28 cellular contexts compared by ENCODE assay signal in genomic region chr6:134094436-134094835, GRCh38. TPM values are rescaled to one million over a fixed set of nuclear protein-coding genes. Genes with fewer than 3 reads are reported as not detected.
DNase-seq lines count a peak whose midpoint lies in the region; ATAC-seq and TF ChIP-seq lines count a peak whose summit lies in the region.
"Had no signal": no experiment of that assay in that cellular context is flagged by ENCODE, and none has a peak within 500 bp of the region (broad histone marks: within the 10 kb centered on the region; RNA-seq: fewer than 3 reads in every experiment).

No MANE protein-coding gene starts in this region.

- H3K4me2 ChIP-seq in GM23338 (no peak overlapping the region), neuronal stem cell (ENCODE audit: insufficient read depth, low read length, poor library complexity, severe bottlenecking) (no peak overlapping the region)
- H3K4me2 ChIP-seq: PC-9 had no signal

- H3K4me3 ChIP-seq in GM23338 (no peak overlapping the region), esophagus muscularis mucosa (no peak overlapping the region), neuronal stem cell (ENCODE audit: low read length in 2 of 2) (no peak overlapping the region)
- H3K4me3 ChIP-seq: PC-9, SJSA1 had no signal

- TF ChIP-seq POLR2A in esophagus muscularis mucosa (IDR thresholded peaks at IDR 0.05; ENCODE audit: low read depth), result no peak

- H2AFZ ChIP-seq in GM23338, result no peak overlapping the region
- H2AFZ ChIP-seq in neuronal stem cell (ENCODE audit: low read length), result peak overlapping the region; percentile 41
- H2AFZ ChIP-seq: PC-9 had no signal

- no peaks in the 10 kb centered on the region for H3K79me2 ChIP-seq in GM23338 (replicated peaks; ENCODE audit: insufficient read depth)

- TF ChIP-seq EP300 in esophagus muscularis mucosa (IDR thresholded peaks at IDR 0.05), result no peak

- H3K27me3 Mint-ChIP-seq in GM23338 (ENCODE audit: insufficient read depth, low read depth, poor library complexity), result peaks cover 1% of the 10 kb centered on the region

- H3K4me1 ChIP-seq in GM23338 (ENCODE audit: insufficient read depth) (no peaks in the 10 kb centered on the region), esophagus muscularis mucosa (no peaks in the 10 kb centered on the region), neuronal stem cell (ENCODE audit: control insufficient read depth in 2 of 2, insufficient read depth in 1 of 2, low read depth in 1 of 2, low read length in 2 of 2) (peaks cover 0 to 8% of the 10 kb centered on the region in 2 donors)
- H3K4me1 ChIP-seq: SJSA1 had no signal

- H2BK120ac ChIP-seq in neuronal stem cell (ENCODE audit: low read depth, low read length), result no peak overlapping the region

- H3K4ac ChIP-seq in neuronal stem cell (ENCODE audit: low read length), result no peak overlapping the region

- H3K9ac ChIP-seq in neuronal stem cell (ENCODE audit: low read depth, low read length, poor library complexity), result no peak overlapping the region

- no peaks in the 10 kb centered on the region for H3K9me2 ChIP-seq in GM23338 (ENCODE audit: insufficient read depth)

- no peaks in the 10 kb centered on the region for H3K36me3 Mint-ChIP-seq in GM23338 (ENCODE audit: low read depth)
- H3K36me3 Mint-ChIP-seq: CD14-positive monocyte; CD8-positive, alpha-beta memory T cell had no signal

- no peak overlapping the region for H4K91ac ChIP-seq in neuronal stem cell (ENCODE audit: low read depth, low read length, poor library complexity)

- no peak overlapping the region for H4K8ac ChIP-seq in neuronal stem cell (ENCODE audit: low read depth, low read length)

- no peaks in the 10 kb centered on the region for H3K9me3 Mint-ChIP-seq in GM23338
- H3K9me3 Mint-ChIP-seq: CD8-positive, alpha-beta memory T cell had no signal

- CTCF ChIA-PET in GM10248 (lab: Yijun Ruan, JAX), result interaction anchor here (1.7 to 11.1 kb wide), 4 partner anchors 11 to 170 kb away, joined by 5 to 334 read pairs (median 43); no protein-coding TSS in a partner anchor

- H2AK5ac ChIP-seq in neuronal stem cell (ENCODE audit: low read depth, low read length), result no peak overlapping the region

- H3K23ac ChIP-seq in neuronal stem cell (ENCODE audit: low read depth, low read length, poor library complexity), result no peak overlapping the region

- WGBS in esophagus muscularis mucosa, result 63% methylated on average over 1 of the region's 1 CpG
- no CpG with 5 or more reads among the region's 1 CpG for WGBS in neuronal stem cell (ENCODE audit: extremely low coverage in 2 of 2, insufficient read length in 2 of 2, insufficient replicate concordance in 1 of 2), 2 donors

- DNase-seq in GM23338 (ENCODE audit: low spot score) (peak; percentile 8), NCI-H69 (lab: John Stamatoyannopoulos, UW) (peak; percentile 41), esophagus muscularis mucosa (ENCODE audit: extremely low spot score) (peak; percentile 10), neuronal stem cell (ENCODE audit: low spot score) (peak; percentile 18), GM10248 (ENCODE audit: extremely low spot score) (no peak), NK-92 (lab: John Stamatoyannopoulos, UW; ENCODE audit: unreplicated experiment) (no peak), ACHN (no peak)
- no peak for DNase-seq in activated CD4-positive, CD25-positive, alpha-beta regulatory T cell (lab: John Stamatoyannopoulos, UW)
- DNase-seq: BE2C; Calu3; CD8-positive, alpha-beta memory T cell; DMS79 treated with DMSO at 0.1 percent for 48 hours; GF-D8; Karpas-422; MV-4-11; NCI-H1105 treated with DMSO at 0.1 percent for 48 hours; NCI-H2029; NCI-H2171 treated with DMSO at 0.1 percent for 48 hours; NCI-H446; NCI-H524 treated with DMSO at 0.1 percent for 48 hours; NCI-H82; PC-9; T-helper 1 cell had no signal

- H2BK5ac ChIP-seq in neuronal stem cell (ENCODE audit: low read length), result no peak overlapping the region

- no peak overlapping the region for H3K18ac ChIP-seq in neuronal stem cell (ENCODE audit: low read length)

- H2BK12ac ChIP-seq in neuronal stem cell (ENCODE audit: low read length), result no peak overlapping the region

- H3K27ac ChIP-seq in GM23338 (ENCODE audit: low read depth), result no peak overlapping the region
- H3K27ac ChIP-seq in esophagus muscularis mucosa (replicated peaks in 1 of 4), result no peak overlapping the region
- no peak overlapping the region for H3K27ac ChIP-seq in neuronal stem cell (replicated peaks; ENCODE audit: low read length)
- H3K27ac ChIP-seq: HL-60, PC-9, SJSA1 had no signal

- H3K4me1 Mint-ChIP-seq in GM23338, result no peaks in the 10 kb centered on the region; the same call in 2 of the 3 replicates
- H3K4me1 Mint-ChIP-seq: CD8-positive, alpha-beta memory T cell had no signal

- H3K4me3 Mint-ChIP-seq in GM23338, result no peak overlapping the region
- H3K4me3 Mint-ChIP-seq: CD14-positive monocyte; CD8-positive, alpha-beta memory T cell had no signal

- H3K14ac ChIP-seq in neuronal stem cell (ENCODE audit: low read length), result no peak overlapping the region

- no peak overlapping the region for H2BK15ac ChIP-seq in neuronal stem cell (ENCODE audit: low read length)

- TF ChIP-seq CTCF in GM23338 (conservative IDR thresholded peaks at IDR 0.05; ENCODE audit: low read depth in 2 of 2) (no peak), esophagus muscularis mucosa (IDR thresholded peaks at IDR 0.05) (no peak), GM10248 (IDR thresholded peaks at IDR 0.05; ENCODE audit: control extremely low read depth, extremely low read depth, low read depth, missing control alignments) (no peak)

- H3K27ac Mint-ChIP-seq in GM23338, result no peak overlapping the region
- H3K27ac Mint-ChIP-seq: CD14-positive monocyte had no signal

- H3K27me3 ChIP-seq in GM23338 (ENCODE audit: insufficient read depth) (no peaks in the 10 kb centered on the region), esophagus muscularis mucosa (no peaks in the 10 kb centered on the region), neuronal stem cell (ENCODE audit: control insufficient read depth in 3 of 3, insufficient read depth in 3 of 3, low read depth in 1 of 3, low read length in 3 of 3) (peaks cover 0 to 4% (median 0%) of the 10 kb centered on the region in 3 experiments)
- H3K27me3 ChIP-seq: BE2C, SJSA1 had no signal

- in situ Hi-C loops in ACHN (cut with HindIII; ENCODE audit: low pct_ligation_motif_present, low pct_unique_long_range_greater_than_20kb, low sequenced_read_pairs), result no loop called here

- H3K36me3 ChIP-seq in GM23338 (ENCODE audit: insufficient read depth) (no peaks in the 10 kb centered on the region), esophagus muscularis mucosa (no peaks in the 10 kb centered on the region), neuronal stem cell (replicated peaks in 1 of 2; ENCODE audit: control insufficient read depth in 2 of 2, insufficient read depth in 2 of 2, low read length in 2 of 2) (no peaks in the 10 kb centered on the region)
- H3K36me3 ChIP-seq: BE2C, SJSA1 had no signal

- no peaks in the 10 kb centered on the region for H3K79me1 ChIP-seq in neuronal stem cell (ENCODE audit: low read depth, low read length)

- H4K20me1 ChIP-seq in GM23338 (replicated peaks; ENCODE audit: insufficient read depth), result no peaks in the 10 kb centered on the region

- H3F3A ChIP-seq in GM23338 (replicated peaks; ENCODE audit: low read depth), result no peaks in the 10 kb centered on the region

- H3K9me3 ChIP-seq in esophagus muscularis mucosa, result no peaks in the 10 kb centered on the region
- peaks cover 0 to 5% of the 10 kb centered on the region in 2 donors for H3K9me3 ChIP-seq in neuronal stem cell (replicated peaks in 1 of 2; ENCODE audit: control insufficient read depth in 2 of 2, insufficient read depth in 1 of 2, low read depth in 1 of 2, low read length in 2 of 2)
- H3K9me3 ChIP-seq: BE2C, SJSA1 had no signal

- intact Hi-C loops in esophagus muscularis mucosa (cut with DNase I), result no loop called here

- no peak for ATAC-seq in GM23338
- ATAC-seq: HCT116, Right ventricle myocardium inferior had no signal

- POLR2A ChIA-PET in GM10248 (lab: Yijun Ruan, JAX), result no interaction called here

TF ChIP-seq in GM23338, 12 proteins besides CTCF, POLR2A, EP300 and RAD21 (continues in another document):
- no peak for TF ChIP-seq REST (IDR thresholded peaks at IDR 0.05; ENCODE audit: unreplicated experiment)
- no peak for TF ChIP-seq NANOG (IDR thresholded peaks at IDR 0.05; ENCODE audit: borderline replicate concordance)
- no peak for TF ChIP-seq ZNF331 (CRISPR knock-in tag; IDR thresholded peaks at IDR 0.05; ENCODE audit: low read depth)
- no peak for TF ChIP-seq JUNB (IDR thresholded peaks at IDR 0.05; ENCODE audit: unreplicated experiment)

RNA-seq across cellular contexts. Expression of gene SLC2A12, which starts 42.0 kb away (rescaled TPM):
- total RNA-seq in GM23338 (2014; rRNA removed; shearing (Covaris generic)), result 4.8 and 4.9 TPM in 2 replicates
- polyA plus RNA-seq in GM23338 (2016; fragmentation: Nextera tagmentation; extraction: Ambion mirVana), result 2.8 and 2.9 TPM in 2 replicates
- 10 to 100 TPM; 23.2 to 50.7 (median 43.1) TPM for total RNA-seq in esophagus muscularis mucosa
- polyA plus RNA-seq in neuronal stem cell (2013, experiment 1 of 2), result 18.1 TPM
- 19.1 TPM for polyA plus RNA-seq in neuronal stem cell (2013, experiment 2 of 2)
- total RNA-seq: CD8-positive, alpha-beta memory T cell had no signal
- polyA plus RNA-seq: CD8-positive, alpha-beta memory T cell had no signal

Comparison
In these comparisons a context has a peak if more than half of its experiments do, and no peak if none do; other contexts are left out.
1. DNase-seq: peak in GM23338 (single experiment), NCI-H69 (single experiment), esophagus muscularis mucosa (single experiment) and neuronal stem cell (single experiment); none in activated CD4-positive, CD25-positive, alpha-beta regulatory T cell (0 of 4), GM10248 (single experiment), NK-92 (single experiment) and ACHN (single experiment).